In genomic region chr16:2610781-2611498, GRCh38 we compare ENCODE assay signal across 19 cellular contexts.
DNase-seq lines count a peak whose midpoint lies in the region; ATAC-seq and TF ChIP-seq lines count a peak whose summit lies in the region.
"Had no signal": no experiment of that assay in that cellular context is flagged by ENCODE, and none has a peak within 500 bp of the region (broad histone marks: within the 10 kb centered on the region; RNA-seq: fewer than 3 reads in every experiment).

No MANE protein-coding gene starts in this region.

- peaks cover 25% of the 10 kb centered on the region for H3K36me3 Mint-ChIP-seq in MCF 10A (ENCODE audit: insufficient read depth, unreplicated experiment)
- H3K36me3 Mint-ChIP-seq in endothelial cell (ENCODE audit: low read depth, unreplicated experiment) = peaks cover 15% of the 10 kb centered on the region

- H3K4me1 ChIP-seq in mammary epithelial cell (ENCODE audit: insufficient read depth, low read length) (no peaks in the 10 kb centered on the region), neuronal stem cell (ENCODE audit: control insufficient read depth in 2 of 2, insufficient read depth in 1 of 2, low read depth in 1 of 2, low read length in 2 of 2) (no peaks in the 10 kb centered on the region), aorta (ENCODE audit: control insufficient read depth in 1 of 2, insufficient read depth in 2 of 2, low read length in 2 of 2) (no peaks in the 10 kb centered on the region), PC-9 (replicated peaks; ENCODE audit: insufficient read depth) (no peaks in the 10 kb centered on the region)
- H3K4me1 ChIP-seq: A549 had no signal

- no peak overlapping the region for H4K91ac ChIP-seq in neuronal stem cell (ENCODE audit: low read depth, low read length, poor library complexity)

- no peak overlapping the region for H3K14ac ChIP-seq in neuronal stem cell (ENCODE audit: low read length)

- no peaks in the 10 kb centered on the region for H3K9me3 Mint-ChIP-seq in MCF 10A (ENCODE audit: unreplicated experiment)
- no peaks in the 10 kb centered on the region for H3K9me3 Mint-ChIP-seq in endothelial cell (ENCODE audit: unreplicated experiment)
- H3K9me3 Mint-ChIP-seq: CD4-positive, alpha-beta T cell had no signal

- H3K18ac ChIP-seq in neuronal stem cell (ENCODE audit: low read length) = no peak overlapping the region

- H4K20me1 ChIP-seq in mammary epithelial cell (ENCODE audit: insufficient read depth, low read length) = no peaks in the 10 kb centered on the region
- H4K20me1 ChIP-seq in PC-9 (ENCODE audit: insufficient read depth) = peaks cover 14% of the 10 kb centered on the region

- no peak overlapping the region for H3K23ac ChIP-seq in neuronal stem cell (ENCODE audit: low read depth, low read length, poor library complexity)

- no peak overlapping the region for H3K4me2 ChIP-seq in mammary epithelial cell (ENCODE audit: insufficient read depth, low read depth, low read length)
- no peak overlapping the region for H3K4me2 ChIP-seq in neuronal stem cell (ENCODE audit: insufficient read depth, low read length, poor library complexity, severe bottlenecking)
- no peak overlapping the region for H3K4me2 ChIP-seq in PC-9
- H3K4me2 ChIP-seq: A549 had no signal

- DNase-seq in mammary epithelial cell = no peak
- DNase-seq in MCF 10A (ENCODE audit: unreplicated experiment) = no peak
- no peak for DNase-seq in endothelial cell (ENCODE audit: low spot score)
- DNase-seq in neuronal stem cell (ENCODE audit: low spot score) = no peak
- DNase-seq in aorta = peak; percentile 7 to 66
- DNase-seq in activated CD4-positive, alpha-beta T cell treated with anti-CD3 and anti-CD28 coated beads, Interleukin-2, amount 50 U/mL, for 48 hours = no peak
- DNase-seq in PC-9 = no peak
- DNase-seq: CD4-positive, alpha-beta T cell; HCEC 1CT; KG1; MV-4-11; NCI-H1417; NCI-H187; NCI-H2107; NCI-H510A treated with DMSO at 0.1 percent for 48 hours; NCI-H774; SIG-M5 had no signal

- H3K79me1 ChIP-seq in neuronal stem cell (ENCODE audit: low read depth, low read length) = peaks cover 9% of the 10 kb centered on the region

- no peak overlapping the region for H2BK15ac ChIP-seq in neuronal stem cell (ENCODE audit: low read length)

- H3K79me2 ChIP-seq in mammary epithelial cell (ENCODE audit: insufficient read depth, low read length) (peaks cover 34% of the 10 kb centered on the region), PC-9 (ENCODE audit: low read depth) (peaks cover 17% of the 10 kb centered on the region)

- H3K4me3 ChIP-seq in mammary epithelial cell (replicated peaks in 1 of 3; ENCODE audit: insufficient read depth in 1 of 3, low read depth in 2 of 3, low read length in 3 of 3) = no peak overlapping the region
- H3K4me3 ChIP-seq in neuronal stem cell (ENCODE audit: low read length in 2 of 2) = no peak overlapping the region
- H3K4me3 ChIP-seq in aorta (ENCODE audit: low read length in 2 of 2) = no peak overlapping the region
- no peak overlapping the region for H3K4me3 ChIP-seq in PC-9
- H3K4me3 ChIP-seq: A549, GM12878 had no signal

- no peaks in the 10 kb centered on the region for H3K9me2 ChIP-seq in PC-9 (ENCODE audit: insufficient read depth)

- no peak for ATAC-seq in aorta (ENCODE audit: low FRiP score)
- ATAC-seq: A549, GM12878 had no signal

- intact Hi-C loops in mammary epithelial cell (cut with micrococcal nuclease) (no loop called here), MCF 10A (cut with micrococcal nuclease) (no loop called here), aorta (cut with DNase I) (no loop called here), PC-9 (cut with micrococcal nuclease; ENCODE audit: unreplicated experiment) (no loop called here)

- dilution Hi-C loops in mammary epithelial cell (cut with HindIII; ENCODE audit: low sequenced_read_pairs) = no loop called here

- no peak overlapping the region for H2BK5ac ChIP-seq in neuronal stem cell (ENCODE audit: low read length)

- peaks cover 8% of the 10 kb centered on the region for H3K36me3 ChIP-seq in mammary epithelial cell (ENCODE audit: insufficient read depth, low read length)
- peaks cover 13 to 24% of the 10 kb centered on the region in 2 donors for H3K36me3 ChIP-seq in neuronal stem cell (replicated peaks in 1 of 2; ENCODE audit: control insufficient read depth in 2 of 2, insufficient read depth in 2 of 2, low read length in 2 of 2)
- H3K36me3 ChIP-seq in aorta (ENCODE audit: control insufficient read depth in 1 of 2, insufficient read depth in 2 of 2, low read length in 1 of 2) = peaks cover 0 to 2% of the 10 kb centered on the region in 2 donors
- no peaks in the 10 kb centered on the region for H3K36me3 ChIP-seq in PC-9 (ENCODE audit: low read depth)

- H3K4me1 Mint-ChIP-seq in MCF 10A (ENCODE audit: insufficient read depth, unreplicated experiment) = no peaks in the 10 kb centered on the region
- H3K4me1 Mint-ChIP-seq in endothelial cell (ENCODE audit: unreplicated experiment) = peaks cover 4% of the 10 kb centered on the region

- no peak overlapping the region for H2AK5ac ChIP-seq in neuronal stem cell (ENCODE audit: low read depth, low read length)

- no peaks in the 10 kb centered on the region for H3K9me3 ChIP-seq in mammary epithelial cell (replicated peaks; ENCODE audit: insufficient read depth, low read length)
- H3K9me3 ChIP-seq in neuronal stem cell (replicated peaks in 1 of 2; ENCODE audit: control insufficient read depth in 2 of 2, insufficient read depth in 1 of 2, low read depth in 1 of 2, low read length in 2 of 2) = no peaks in the 10 kb centered on the region
- H3K9me3 ChIP-seq in aorta (ENCODE audit: control insufficient read depth, low read length) = no peaks in the 10 kb centered on the region
- H3K9me3 ChIP-seq in PC-9 (ENCODE audit: insufficient read depth, low read depth) = no peaks in the 10 kb centered on the region
- H3K9me3 ChIP-seq: A549 had no signal

- CTCF ChIA-PET in mammary epithelial cell (lab: Charles Lee; ENCODE audit: low non-redundant PET) = no interaction called here
- CTCF ChIA-PET in MCF 10A (lab: Yijun Ruan, JAX) = no interaction called here
- CTCF ChIA-PET in PC-9 (lab: Charles Lee) = no interaction called here

- TF ChIP-seq CTCF in mammary epithelial cell (conservative IDR thresholded peaks at IDR 0.05 in 1 of 2, IDR thresholded peaks at IDR 0.05 in 1 of 2; ENCODE audit: extremely low read depth in 1 of 2, insufficient read depth in 1 of 2, low read depth in 1 of 2, low read length in 2 of 2) = no peak
- TF ChIP-seq CTCF in MCF 10A (IDR thresholded peaks at IDR 0.05; ENCODE audit: unreplicated experiment) = no peak
- TF ChIP-seq CTCF in endothelial cell (IDR thresholded peaks at IDR 0.05; ENCODE audit: unreplicated experiment) = no peak
- no peak for TF ChIP-seq CTCF in PC-9 (conservative IDR thresholded peaks at IDR 0.05)

- in situ Hi-C loops in mammary epithelial cell (cut with MboI; ENCODE audit: low sequenced_read_pairs in 2 of 2) = no loop called here

- TSS peak; percentile 15 for BruUV-seq in mammary epithelial cell (replicated peaks; lab: Mats Ljungman, UMichigan)
- BruUV-seq in MCF 10A (replicated peaks; lab: Mats Ljungman, UMichigan) = no TSS peak
- no TSS peak for BruUV-seq in PC-9 (replicated peaks; lab: Mats Ljungman, UMichigan)

- H3K27me3 ChIP-seq in mammary epithelial cell (ENCODE audit: insufficient read depth, low read length) = no peaks in the 10 kb centered on the region
- H3K27me3 ChIP-seq in neuronal stem cell (ENCODE audit: control insufficient read depth in 3 of 3, insufficient read depth in 3 of 3, low read depth in 1 of 3, low read length in 3 of 3) = no peaks in the 10 kb centered on the region
- H3K27me3 ChIP-seq in aorta (ENCODE audit: control insufficient read depth in 1 of 2, insufficient read depth in 2 of 2, low read length in 1 of 2) = no peaks in the 10 kb centered on the region
- H3K27me3 ChIP-seq in PC-9 (ENCODE audit: insufficient read depth, low read depth) = no peaks in the 10 kb centered on the region

- WGBS in mammary epithelial cell (ENCODE audit: low coverage, missing lambda C conversion rate) = 99% methylated on average over 12 of the region's 29 CpGs
- no CpG with 5 or more reads among the region's 29 CpGs for WGBS in neuronal stem cell (ENCODE audit: extremely low coverage in 2 of 2, insufficient read length in 2 of 2, insufficient replicate concordance in 1 of 2), 2 donors
- 91 to 94% methylated on average over 29 of the region's 29 CpGs for WGBS in aorta, 2 donors

- H2AFZ ChIP-seq in mammary epithelial cell (ENCODE audit: low read depth, low read length) (no peak overlapping the region), neuronal stem cell (ENCODE audit: low read length) (no peak overlapping the region), PC-9 (no peak overlapping the region)

- no peaks in the 10 kb centered on the region for H3F3A ChIP-seq in PC-9 (ENCODE audit: insufficient read depth, low read depth)

- H3K27ac Mint-ChIP-seq in MCF 10A (ENCODE audit: low read depth, unreplicated experiment) = no peak overlapping the region
- no peak overlapping the region for H3K27ac Mint-ChIP-seq in endothelial cell (ENCODE audit: unreplicated experiment)
- H3K27ac Mint-ChIP-seq: CD4-positive, alpha-beta T cell had no signal

- H3K4me3 Mint-ChIP-seq in MCF 10A (ENCODE audit: unreplicated experiment) = no peak overlapping the region
- H3K4me3 Mint-ChIP-seq in endothelial cell (ENCODE audit: unreplicated experiment) = peak overlapping the region; percentile 37
- H3K4me3 Mint-ChIP-seq: CD4-positive, alpha-beta T cell had no signal

- peak overlapping the region; percentile 6 for H4K8ac ChIP-seq in neuronal stem cell (ENCODE audit: low read depth, low read length)

- no peak overlapping the region for H3K4ac ChIP-seq in neuronal stem cell (ENCODE audit: low read length)

- H2BK12ac ChIP-seq in neuronal stem cell (ENCODE audit: low read length) = no peak overlapping the region

- H3K27ac ChIP-seq in mammary epithelial cell (ENCODE audit: insufficient read depth, low read depth, low read length) = no peak overlapping the region
- no peak overlapping the region for H3K27ac ChIP-seq in neuronal stem cell (replicated peaks; ENCODE audit: low read length)
- H3K27ac ChIP-seq in aorta (ENCODE audit: low read depth in 1 of 2, low read length in 2 of 2) = no peak overlapping the region
- H3K27ac ChIP-seq in PC-9 = no peak overlapping the region
- H3K27ac ChIP-seq: A549 had no signal

- no peaks in the 10 kb centered on the region for H3K27me3 Mint-ChIP-seq in MCF 10A (ENCODE audit: insufficient read depth, unreplicated experiment)
- H3K27me3 Mint-ChIP-seq in endothelial cell (ENCODE audit: unreplicated experiment) = peaks cover 6% of the 10 kb centered on the region
- H3K27me3 Mint-ChIP-seq: CD4-positive, alpha-beta T cell had no signal

- no peak overlapping the region for H2BK120ac ChIP-seq in neuronal stem cell (ENCODE audit: low read depth, low read length)

- H3K9ac ChIP-seq in mammary epithelial cell (ENCODE audit: insufficient read depth, low read length) (no peak overlapping the region), neuronal stem cell (ENCODE audit: low read depth, low read length, poor library complexity) (no peak overlapping the region)

- POLR2A ChIA-PET in MCF 10A (lab: Yijun Ruan, JAX) = no interaction called here
- POLR2A ChIA-PET in PC-9 (lab: Charles Lee; ENCODE audit: unreplicated experiment) = no interaction called here

Comparison
In these comparisons a context has a peak if more than half of its experiments do, and no peak if none do; other contexts are left out.
1. DNase-seq: peak in aorta (2 of 2); none in mammary epithelial cell (single experiment), MCF 10A (single experiment), endothelial cell (single experiment), neuronal stem cell (single experiment), activated CD4-positive, alpha-beta T cell treated with anti-CD3 and anti-CD28 coated beads, Interleukin-2, amount 50 U/mL, for 48 hours (0 of 2) and PC-9 (0 of 2).